In genomic region chr3:185900228-185900627, GRCh38 we compare ENCODE assay signal across 10 cellular contexts. TPM values are rescaled to one million over a fixed set of nuclear protein-coding genes. Genes with fewer than 3 reads are reported as not detected.
DNase-seq lines count a peak whose midpoint lies in the region; ATAC-seq and TF ChIP-seq lines count a peak whose summit lies in the region.
"Had no signal": no experiment of that assay in that cellular context is flagged by ENCODE, and none has a peak within 500 bp of the region (broad histone marks: within the 10 kb centered on the region; RNA-seq: fewer than 3 reads in every experiment).

No MANE protein-coding gene starts in this region.

- intact Hi-C loops in activated CD4-positive, alpha-beta T cell treated with anti-CD3 and anti-CD28 coated beads, Interleukin-2, amount 10 ng/mL, durations not matched to agents 24 days and 14 days (cut with micrococcal nuclease): no loop called here
- intact Hi-C loops in natural killer cell (cut with micrococcal nuclease): no loop called here

- H3K36me3 Mint-ChIP-seq in activated CD4-positive, alpha-beta T cell treated with anti-CD3 and anti-CD28 coated beads, Interleukin-2, amount 10 ng/mL, durations not matched to agents 24 days and 14 days (ENCODE audit: low read depth): no peaks in the 10 kb centered on the region
- no peaks in the 10 kb centered on the region for H3K36me3 Mint-ChIP-seq in natural killer cell

- H3K4me1 ChIP-seq in SK-N-SH (ENCODE audit: control insufficient read depth in 1 of 2, insufficient read depth in 2 of 2, low read depth in 1 of 2, low read length in 1 of 2): peaks cover 0 to 2% of the 10 kb centered on the region in 2 experiments; a peak in 3 of 4 replicates
- H3K4me1 ChIP-seq: BLaER1 had no signal

- POLR2A ChIA-PET in SK-N-SH (lab: Yijun Ruan, JAX): interaction anchor here (0.5 kb wide), 1 partner anchor 10 kb away, joined by 3 read pairs; no protein-coding TSS in a partner anchor

- no peak overlapping the region for H3K9ac ChIP-seq in SK-N-SH
- H3K9ac ChIP-seq: BLaER1 had no signal

- H3K27ac ChIP-seq in SK-N-SH (ENCODE audit: low read depth in 2 of 2, low read length in 1 of 2): peak overlapping the region; percentile 50 to 56
- H3K27ac ChIP-seq: BLaER1 had no signal

- TF ChIP-seq CTCF in SK-N-SH (IDR thresholded peaks at IDR 0.05): no peak
- TF ChIP-seq CTCF in foreskin fibroblast (IDR thresholded peaks at IDR 0.05; ENCODE audit: low read depth, low read length): no peak
- TF ChIP-seq CTCF in natural killer cell (IDR thresholded peaks at IDR 0.05): no peak

- no peaks in the 10 kb centered on the region for H3K4me1 Mint-ChIP-seq in activated CD4-positive, alpha-beta T cell treated with anti-CD3 and anti-CD28 coated beads, Interleukin-2, amount 10 ng/mL, durations not matched to agents 24 days and 14 days
- no peaks in the 10 kb centered on the region for H3K4me1 Mint-ChIP-seq in natural killer cell

- WGBS in SK-N-SH (ENCODE audit: low lambda C conversion rate): no CpG with 5 or more reads among the region's 1 CpG

- H3K9me3 ChIP-seq in SK-N-SH: no peaks in the 10 kb centered on the region
- H3K9me3 ChIP-seq: BLaER1 had no signal

- CTCF ChIA-PET in SK-N-SH (lab: Yijun Ruan, JAX): interaction anchor here (0.9 to 2.3 kb wide), 4 partner anchors 27 to 240 kb away, joined by 3 to 7 read pairs (median 4); partner anchors contain the start of gene TRA2B

- no peak overlapping the region for H2AFZ ChIP-seq in SK-N-SH (ENCODE audit: low read depth)

- H3K27ac Mint-ChIP-seq in activated CD4-positive, alpha-beta T cell treated with anti-CD3 and anti-CD28 coated beads, Interleukin-2, amount 10 ng/mL, durations not matched to agents 24 days and 14 days: no peak overlapping the region
- no peak overlapping the region for H3K27ac Mint-ChIP-seq in natural killer cell
- H3K27ac Mint-ChIP-seq: activated T-helper 2 cell treated with anti-CD3 and anti-CD28 coated beads, Interferon-gamma antibody, Interleukin-2, Interleukin-4, amounts not matched to agents 10 μg/mL and 5 μg/mL and 100 μg/mL, durations not matched to agents 14 hours and 24 hours and 36 hours had no signal

- H3K36me3 ChIP-seq in SK-N-SH (replicated peaks in 1 of 2; ENCODE audit: control insufficient read depth in 1 of 2, insufficient read depth in 2 of 2, low read length in 1 of 2): no peaks in the 10 kb centered on the region
- H3K36me3 ChIP-seq: BLaER1 had no signal

- H3K4me2 ChIP-seq in SK-N-SH: no peak overlapping the region
- H3K4me2 ChIP-seq: BLaER1 had no signal

- no peak for TF ChIP-seq RAD21 in SK-N-SH (IDR thresholded peaks at IDR 0.05; ENCODE audit: low read length)

- ATAC-seq in natural killer cell (no peak), HG02571 (IDR thresholded peaks at IDR 0.05; ENCODE audit: unreplicated experiment) (no peak)

- no peaks in the 10 kb centered on the region for H3K9me2 ChIP-seq in SK-N-SH

- H3K9me3 Mint-ChIP-seq in activated CD4-positive, alpha-beta T cell treated with anti-CD3 and anti-CD28 coated beads, Interleukin-2, amount 10 ng/mL, durations not matched to agents 24 days and 14 days: no peaks in the 10 kb centered on the region
- no peaks in the 10 kb centered on the region for H3K9me3 Mint-ChIP-seq in natural killer cell
- H3K9me3 Mint-ChIP-seq: activated T-helper 2 cell treated with anti-CD3 and anti-CD28 coated beads, Interferon-gamma antibody, Interleukin-2, Interleukin-4, amounts not matched to agents 10 μg/mL and 5 μg/mL and 100 μg/mL, durations not matched to agents 14 hours and 24 hours and 36 hours had no signal

- no peaks in the 10 kb centered on the region for H4K20me1 ChIP-seq in SK-N-SH (ENCODE audit: insufficient read depth)
- H4K20me1 ChIP-seq: BLaER1 had no signal

- peak; percentile 61 to 89 for TF ChIP-seq EP300 in SK-N-SH (IDR thresholded peaks at IDR 0.05; ENCODE audit: borderline replicate concordance in 1 of 2, low read depth in 1 of 2, low read length in 1 of 2)

- peaks cover 8% of the 10 kb centered on the region for H3K27me3 Mint-ChIP-seq in activated CD4-positive, alpha-beta T cell treated with anti-CD3 and anti-CD28 coated beads, Interleukin-2, amount 10 ng/mL, durations not matched to agents 24 days and 14 days
- H3K27me3 Mint-ChIP-seq in natural killer cell (ENCODE audit: low read depth in 2 of 2): peaks cover 5 to 10% of the 10 kb centered on the region in 2 donors

- DNase-seq in activated CD4-positive, alpha-beta T cell treated with anti-CD3 and anti-CD28 coated beads for 48 hours: peak; percentile 24
- DNase-seq in activated CD4-positive, alpha-beta T cell treated with anti-CD3 and anti-CD28 coated beads, Interleukin-2, amount 10 ng/mL, durations not matched to agents 24 days and 14 days: no peak
- DNase-seq in SK-N-SH (peak; percentile 72), foreskin fibroblast (peak; percentile 96 to 98), stromal cell of bone marrow (ENCODE audit: low read depth) (peak; percentile 91), DMS79 (lab: John Stamatoyannopoulos, UW) (no peak), natural killer cell (no peak)

- H3K79me2 ChIP-seq in SK-N-SH (ENCODE audit: insufficient read depth): no peaks in the 10 kb centered on the region

- H3K4me3 ChIP-seq in SK-N-SH (ENCODE audit: low read depth in 2 of 2, low read length in 1 of 2) (no peak overlapping the region), foreskin fibroblast (ENCODE audit: low read depth in 1 of 2, low read length in 2 of 2) (no peak overlapping the region)
- H3K4me3 ChIP-seq: BLaER1 had no signal

- H3K27me3 ChIP-seq in SK-N-SH (ENCODE audit: insufficient read depth): no peaks in the 10 kb centered on the region
- H3K27me3 ChIP-seq: BLaER1 had no signal

- H3K4me3 Mint-ChIP-seq in activated CD4-positive, alpha-beta T cell treated with anti-CD3 and anti-CD28 coated beads, Interleukin-2, amount 10 ng/mL, durations not matched to agents 24 days and 14 days: no peak overlapping the region
- no peak overlapping the region for H3K4me3 Mint-ChIP-seq in natural killer cell

- H3F3A ChIP-seq in SK-N-SH (replicated peaks; ENCODE audit: insufficient read depth): peaks cover 4% of the 10 kb centered on the region

TF ChIP-seq in SK-N-SH, 30 proteins besides CTCF, POLR2A, EP300 and RAD21 (continues in another document):
- TF ChIP-seq FOXM1 (IDR thresholded peaks at IDR 0.05; ENCODE audit: low read depth) (no peak), MXI1 (IDR thresholded peaks at IDR 0.05; ENCODE audit: low read depth, low read length) (0 out of 2 replicates have a peak, but pooled peaks have one; percentile 48), PBX3 (IDR thresholded peaks at IDR 0.05) (peak; percentile 87), RXRA (IDR thresholded peaks at IDR 0.05; ENCODE audit: borderline replicate concordance, low read depth) (0 out of 2 replicates have a peak, but pooled peaks have one; percentile 67), FOSL2 (IDR thresholded peaks at IDR 0.05; ENCODE audit: borderline replicate concordance, low read depth) (peak; percentile 98), MEF2A (IDR thresholded peaks at IDR 0.05; ENCODE audit: borderline replicate concordance, low read depth) (no peak), USF2 (IDR thresholded peaks at IDR 0.05; ENCODE audit: borderline replicate concordance, low read depth, low read length) (no peak), IRF3 (IDR thresholded peaks at IDR 0.05; ENCODE audit: low read depth, low read length) (no peak), YY1 (IDR thresholded peaks at IDR 0.05; ENCODE audit: low read depth) (no peak; the same call in 1 of the 2 replicates), POLR2AphosphoS5 (IDR thresholded peaks at IDR 0.05; ENCODE audit: low read depth, low read length) (peak; percentile 54; the same call in 1 of the 2 replicates), NRF1 (IDR thresholded peaks at IDR 0.05; ENCODE audit: low read depth, low read length) (no peak)

RNA-seq across cellular contexts. Expression of gene TRA2B, which starts 37.6 kb away (rescaled TPM):
- total RNA-seq in activated CD4-positive, alpha-beta T cell treated with anti-CD3 and anti-CD28 coated beads, Interleukin-2, amount 10 ng/mL, durations not matched to agents 24 days and 14 days: 311 and 314 TPM in 2 replicates
- 192 and 212 TPM in 2 replicates for polyA plus RNA-seq in SK-N-SH (2012; rRNA removed)
- polyA plus RNA-seq in SK-N-SH (2012; cell fraction: cytosol; rRNA removed): 185 and 204 TPM in 2 replicates
- polyA plus RNA-seq in SK-N-SH (2012; cell fraction: nucleus; rRNA removed): 311 and 484 TPM in 2 replicates
- 100 to 1,000 TPM; 565 to 669 (median 596) TPM for total RNA-seq in natural killer cell

Comparison
In these comparisons a context has a peak if more than half of its experiments do, and no peak if none do; other contexts are left out.
1. DNase-seq: peak in activated CD4-positive, alpha-beta T cell treated with anti-CD3 and anti-CD28 coated beads for 48 hours (single experiment), SK-N-SH (single experiment), foreskin fibroblast (2 of 2) and stromal cell of bone marrow (single experiment); none in activated CD4-positive, alpha-beta T cell treated with anti-CD3 and anti-CD28 coated beads, Interleukin-2, amount 10 ng/mL, durations not matched to agents 24 days and 14 days (single experiment), DMS79 (single experiment) and natural killer cell (single experiment).